Comparison of ENCODE assay signal across 8 cellular contexts in the genomic region with DNA sequence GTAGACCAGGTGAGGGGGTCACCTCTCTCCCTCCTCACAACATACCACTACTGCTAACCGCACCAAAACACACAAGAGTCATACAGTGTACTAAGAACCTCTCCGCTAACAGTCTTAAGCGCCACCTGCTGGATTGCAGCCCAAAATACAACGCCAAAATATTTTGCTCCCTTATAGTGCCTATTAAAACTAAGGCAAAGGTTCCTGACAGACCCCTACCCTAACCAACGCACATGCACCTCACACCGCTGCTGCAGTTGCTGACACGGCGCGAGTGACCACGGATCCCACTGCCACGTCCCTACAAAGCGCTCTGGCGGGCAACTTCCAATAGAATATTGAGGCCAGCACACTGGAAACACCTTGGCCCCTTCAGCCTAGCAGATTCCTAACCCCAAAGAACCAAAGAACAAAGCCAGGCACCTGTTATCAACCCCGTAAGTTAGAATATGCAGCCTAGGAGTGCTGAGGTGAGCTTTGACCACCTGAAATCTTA.
DNase-seq lines count a peak whose midpoint lies in the region; ATAC-seq, FAIRE-seq and TF ChIP-seq lines count a peak whose summit lies in the region.

No MANE protein-coding gene starts in this region.

- H3K27ac ChIP-seq in pancreas (no peak overlapping the region), tibial artery (no peak overlapping the region)

- H3K36me3 Mint-ChIP-seq in activated CD8-positive, alpha-beta T cell treated with anti-CD3 and anti-CD28 coated beads for 36 hours (ENCODE audit: low read depth): no peaks in the 10 kb centered on the region
- no peaks in the 10 kb centered on the region for H3K36me3 Mint-ChIP-seq in activated CD8-positive, alpha-beta T cell treated with anti-CD3 and anti-CD28 coated beads, Interleukin-2, amount 10 ng/mL, durations not matched to agents 7 days and 5 days (ENCODE audit: low read depth)

- H3K4me3 ChIP-seq in epithelial cell of proximal tubule (ENCODE audit: low read depth, low read length): no peak overlapping the region
- H3K4me3 ChIP-seq in pancreas: no peak overlapping the region
- H3K4me3 ChIP-seq in tibial artery: no peak overlapping the region

- ATAC-seq in activated CD8-positive, alpha-beta T cell treated with anti-CD3 and anti-CD28 coated beads for 36 hours: no peak
- ATAC-seq in activated CD8-positive, alpha-beta T cell treated with anti-CD3 and anti-CD28 coated beads, Interleukin-2, amount 10 ng/mL, durations not matched to agents 7 days and 5 days: no peak
- ATAC-seq in HG03432 (IDR thresholded peaks at IDR 0.05; ENCODE audit: unreplicated experiment) (peak; percentile 94), pancreas (peak; percentile 72 to 84 (median 81))

- H3K9me3 ChIP-seq in pancreas: no peaks in the 10 kb centered on the region
- H3K9me3 ChIP-seq in tibial artery: no peaks in the 10 kb centered on the region

- no peak overlapping the region for H3K27ac Mint-ChIP-seq in activated CD8-positive, alpha-beta T cell treated with anti-CD3 and anti-CD28 coated beads for 36 hours
- no peak overlapping the region for H3K27ac Mint-ChIP-seq in activated CD8-positive, alpha-beta T cell treated with anti-CD3 and anti-CD28 coated beads, Interleukin-2, amount 10 ng/mL, durations not matched to agents 7 days and 5 days

- H3K4me1 Mint-ChIP-seq in activated CD8-positive, alpha-beta T cell treated with anti-CD3 and anti-CD28 coated beads for 36 hours (ENCODE audit: low read depth): no peaks in the 10 kb centered on the region
- no peaks in the 10 kb centered on the region for H3K4me1 Mint-ChIP-seq in activated CD8-positive, alpha-beta T cell treated with anti-CD3 and anti-CD28 coated beads, Interleukin-2, amount 10 ng/mL, durations not matched to agents 7 days and 5 days (ENCODE audit: low read depth)

- no peaks in the 10 kb centered on the region for H3K27me3 Mint-ChIP-seq in activated CD8-positive, alpha-beta T cell treated with anti-CD3 and anti-CD28 coated beads for 36 hours
- H3K27me3 Mint-ChIP-seq in activated CD8-positive, alpha-beta T cell treated with anti-CD3 and anti-CD28 coated beads, Interleukin-2, amount 10 ng/mL, durations not matched to agents 7 days and 5 days (ENCODE audit: low read depth): no peaks in the 10 kb centered on the region

- CTCF ChIA-PET in activated CD8-positive, alpha-beta T cell treated with anti-CD3 and anti-CD28 coated beads for 36 hours (lab: Charles Lee): interaction anchor here (1.0 kb wide), 1 partner anchor 12 kb away, joined by 3 read pairs; no protein-coding TSS in a partner anchor
- CTCF ChIA-PET in activated CD8-positive, alpha-beta T cell treated with anti-CD3 and anti-CD28 coated beads, Interleukin-2, amount 10 ng/mL, durations not matched to agents 7 days and 5 days (lab: Charles Lee): no interaction called here

- peak; percentile 28 for DNase-seq in activated CD8-positive, alpha-beta T cell treated with anti-CD3 and anti-CD28 coated beads for 36 hours
- DNase-seq in activated CD8-positive, alpha-beta T cell treated with anti-CD3 and anti-CD28 coated beads, Interleukin-2, amount 10 ng/mL, durations not matched to agents 7 days and 5 days: no peak
- DNase-seq in GM20000 (ENCODE audit: low spot score) (peak; percentile 47), OCI-M2 (lab: John Stamatoyannopoulos, UW; ENCODE audit: unreplicated experiment) (peak; percentile 50), epithelial cell of proximal tubule (ENCODE audit: low read depth) (no peak), pancreas (peak in 5 of 6 donors; percentile 29 to 64 (median 43)), tibial artery (no peak)

- peaks cover 0 to 10% (median 0%) of the 10 kb centered on the region in 4 donors for H3K27me3 ChIP-seq in pancreas
- H3K27me3 ChIP-seq in tibial artery: no peaks in the 10 kb centered on the region

- POLR2A ChIA-PET in activated CD8-positive, alpha-beta T cell treated with anti-CD3 and anti-CD28 coated beads for 36 hours (lab: Charles Lee): no interaction called here
- POLR2A ChIA-PET in activated CD8-positive, alpha-beta T cell treated with anti-CD3 and anti-CD28 coated beads, Interleukin-2, amount 10 ng/mL, durations not matched to agents 7 days and 5 days (lab: Charles Lee): no interaction called here

- H3K9me3 Mint-ChIP-seq in activated CD8-positive, alpha-beta T cell treated with anti-CD3 and anti-CD28 coated beads for 36 hours: peaks cover 15% of the 10 kb centered on the region
- H3K9me3 Mint-ChIP-seq in activated CD8-positive, alpha-beta T cell treated with anti-CD3 and anti-CD28 coated beads, Interleukin-2, amount 10 ng/mL, durations not matched to agents 7 days and 5 days (ENCODE audit: insufficient read depth): no peaks in the 10 kb centered on the region

- intact Hi-C loops in activated CD8-positive, alpha-beta T cell treated with anti-CD3 and anti-CD28 coated beads for 36 hours (cut with micrococcal nuclease): no loop called here
- intact Hi-C loops in pancreas (cut with DNase I) (loop anchor here in 1 of 3 donors (10.0 kb wide), 1 partner anchor 706 kb away; no protein-coding TSS in a partner anchor), tibial artery (cut with DNase I; ENCODE audit: low total_unique reads) (no loop called here)

- FAIRE-seq in pancreas (lab: Jason Lieb, UNC): no peak

- H3K36me3 ChIP-seq in pancreas (no peaks in the 10 kb centered on the region), tibial artery (no peaks in the 10 kb centered on the region)

- peak; percentile 26 for TF ChIP-seq CTCF in activated CD8-positive, alpha-beta T cell treated with anti-CD3 and anti-CD28 coated beads for 36 hours (IDR thresholded peaks at IDR 0.05)
- TF ChIP-seq CTCF in GM20000 (IDR thresholded peaks at IDR 0.05; ENCODE audit: extremely low read depth, missing control alignments): peak; percentile 78
- TF ChIP-seq CTCF in epithelial cell of proximal tubule (conservative IDR thresholded peaks at IDR 0.05; ENCODE audit: low read depth, low read length): peak; percentile 89
- TF ChIP-seq CTCF in pancreas (IDR thresholded peaks at IDR 0.05): peak; percentile 21 to 45 (median 42)
- TF ChIP-seq CTCF in tibial artery (IDR thresholded peaks at IDR 0.05): peak in 1 of 2 experiments; percentile 7

- H3K4me3 Mint-ChIP-seq in activated CD8-positive, alpha-beta T cell treated with anti-CD3 and anti-CD28 coated beads for 36 hours: no peak overlapping the region
- no peak overlapping the region for H3K4me3 Mint-ChIP-seq in activated CD8-positive, alpha-beta T cell treated with anti-CD3 and anti-CD28 coated beads, Interleukin-2, amount 10 ng/mL, durations not matched to agents 7 days and 5 days

- WGBS in pancreas, 2 donors: 16% methylated on average over 14 of the region's 14 CpGs

- no peaks in the 10 kb centered on the region for H3K4me1 ChIP-seq in pancreas
- H3K4me1 ChIP-seq in tibial artery: no peaks in the 10 kb centered on the region

Comparison
In these comparisons a context has a peak if more than half of its experiments do, and no peak if none do; other contexts are left out.
1. DNase-seq: peak in activated CD8-positive, alpha-beta T cell treated with anti-CD3 and anti-CD28 coated beads for 36 hours (single experiment), GM20000 (single experiment), OCI-M2 (single experiment) and pancreas (5 of 6); none in activated CD8-positive, alpha-beta T cell treated with anti-CD3 and anti-CD28 coated beads, Interleukin-2, amount 10 ng/mL, durations not matched to agents 7 days and 5 days (single experiment), epithelial cell of proximal tubule (single experiment) and tibial artery (0 of 2).
2. ATAC-seq: peak in HG03432 (single experiment) and pancreas (4 of 4); none in activated CD8-positive, alpha-beta T cell treated with anti-CD3 and anti-CD28 coated beads for 36 hours (single experiment) and activated CD8-positive, alpha-beta T cell treated with anti-CD3 and anti-CD28 coated beads, Interleukin-2, amount 10 ng/mL, durations not matched to agents 7 days and 5 days (single experiment).